In the genomic region with DNA sequence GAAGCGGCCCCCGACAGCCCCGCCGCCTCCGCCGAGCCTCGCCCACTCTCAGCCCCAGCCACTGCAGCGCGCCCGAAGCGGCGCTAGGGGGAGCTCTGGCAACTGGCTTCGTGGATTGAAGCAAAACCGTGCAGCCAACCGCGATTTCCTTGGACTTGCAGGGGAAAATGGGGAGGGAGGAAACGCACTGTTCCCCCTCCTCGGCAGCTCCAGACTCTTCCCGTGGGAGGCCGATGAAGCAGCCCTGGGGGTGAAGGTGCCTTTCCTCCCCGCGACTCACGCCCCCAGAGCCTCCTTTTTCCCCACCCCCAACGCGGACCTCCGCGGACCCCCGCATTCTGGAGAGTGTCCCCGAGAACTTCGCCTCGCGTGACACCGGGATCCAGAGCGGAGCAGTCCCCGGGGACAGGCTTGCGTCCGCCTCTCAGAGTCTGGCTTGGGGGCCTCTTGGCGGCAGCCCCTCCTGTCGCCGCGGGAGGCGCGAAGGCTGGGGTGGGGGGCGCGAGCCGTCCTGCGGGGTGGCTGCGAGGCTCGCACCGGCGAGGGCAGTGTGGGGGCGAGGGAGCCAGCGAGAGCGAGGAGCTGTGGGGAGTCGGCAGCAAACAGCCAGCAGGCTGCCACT, we compare ENCODE assay signal across 1 cellular context.
TF ChIP-seq lines count a peak whose summit lies in the region.

No MANE protein-coding gene starts in this region.

TF ChIP-seq in HepG2, 621 proteins besides CTCF, POLR2A, EP300 and RAD21 (continued from another document and continues in another):
- no peak for TF ChIP-seq TFE3 (CRISPR knock-in tag; IDR thresholded peaks at IDR 0.05)
- TF ChIP-seq ZNF512 (CRISPR knock-in tag; IDR thresholded peaks at IDR 0.05) = no peak
- TF ChIP-seq, protein P1, sequence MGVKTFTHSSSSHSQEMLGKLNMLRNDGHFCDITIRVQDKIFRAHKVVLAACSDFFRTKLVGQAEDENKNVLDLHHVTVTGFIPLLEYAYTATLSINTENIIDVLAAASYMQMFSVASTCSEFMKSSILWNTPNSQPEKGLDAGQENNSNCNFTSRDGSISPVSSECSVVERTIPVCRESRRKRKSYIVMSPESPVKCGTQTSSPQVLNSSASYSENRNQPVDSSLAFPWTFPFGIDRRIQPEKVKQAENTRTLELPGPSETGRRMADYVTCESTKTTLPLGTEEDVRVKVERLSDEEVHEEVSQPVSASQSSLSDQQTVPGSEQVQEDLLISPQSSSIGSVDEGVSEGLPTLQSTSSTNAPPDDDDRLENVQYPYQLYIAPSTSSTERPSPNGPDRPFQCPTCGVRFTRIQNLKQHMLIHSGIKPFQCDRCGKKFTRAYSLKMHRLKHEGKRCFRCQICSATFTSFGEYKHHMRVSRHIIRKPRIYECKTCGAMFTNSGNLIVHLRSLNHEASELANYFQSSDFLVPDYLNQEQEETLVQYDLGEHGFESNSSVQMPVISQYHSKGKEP (CRISPR knock-in tag; IDR thresholded peaks at IDR 0.05) = no peak
- TF ChIP-seq, protein P2, sequence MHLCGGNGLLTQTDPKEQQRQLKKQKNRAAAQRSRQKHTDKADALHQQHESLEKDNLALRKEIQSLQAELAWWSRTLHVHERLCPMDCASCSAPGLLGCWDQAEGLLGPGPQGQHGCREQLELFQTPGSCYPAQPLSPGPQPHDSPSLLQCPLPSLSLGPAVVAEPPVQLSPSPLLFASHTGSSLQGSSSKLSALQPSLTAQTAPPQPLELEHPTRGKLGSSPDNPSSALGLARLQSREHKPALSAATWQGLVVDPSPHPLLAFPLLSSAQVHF (CRISPR knock-in tag; IDR thresholded peaks at IDR 0.05) = no peak
- peak; percentile 67; the same call in 1 of the 2 replicates for TF ChIP-seq WIZ (CRISPR knock-in tag; IDR thresholded peaks at IDR 0.05)
- TF ChIP-seq FIP1L1 (IDR thresholded peaks at IDR 0.05; ENCODE audit: borderline replicate concordance, insufficient read depth, low read depth, low read length) = no peak
- TF ChIP-seq MLX (CRISPR knock-in tag; IDR thresholded peaks at IDR 0.05) = no peak
- TF ChIP-seq SRF (IDR thresholded peaks at IDR 0.05; ENCODE audit: low read depth, low read length) = no peak
- TF ChIP-seq ZNF160 (CRISPR knock-in tag; IDR thresholded peaks at IDR 0.05) = peak; percentile 31; the same call in 1 of the 2 replicates
- TF ChIP-seq TBL1XR1 (IDR thresholded peaks at IDR 0.05; ENCODE audit: borderline replicate concordance, low read length, partially characterized antibody) = no peak
- TF ChIP-seq ZBTB7B (CRISPR knock-in tag; IDR thresholded peaks at IDR 0.05) = no peak
- TF ChIP-seq ZNF124 (CRISPR knock-in tag; IDR thresholded peaks at IDR 0.05) = no peak
- no peak for TF ChIP-seq SP5 (CRISPR knock-in tag; IDR thresholded peaks at IDR 0.05; ENCODE audit: borderline replicate concordance, low read depth)
- no peak for TF ChIP-seq GATA4 (IDR thresholded peaks at IDR 0.05; ENCODE audit: borderline replicate concordance, low read depth)
- no peak for TF ChIP-seq ZNF609 (CRISPR knock-in tag; IDR thresholded peaks at IDR 0.05; ENCODE audit: borderline replicate concordance)
- no peak for TF ChIP-seq ZNF503 (CRISPR knock-in tag; IDR thresholded peaks at IDR 0.05)
- no peak for TF ChIP-seq U2AF2 (IDR thresholded peaks at IDR 0.05; ENCODE audit: low read depth, low read length)
- TF ChIP-seq ZNF790 (CRISPR knock-in tag; IDR thresholded peaks at IDR 0.05; ENCODE audit: borderline replicate concordance) = no peak
- TF ChIP-seq THAP9 (CRISPR knock-in tag; IDR thresholded peaks at IDR 0.05; ENCODE audit: borderline replicate concordance) = no peak
- peak; percentile 47; the same call in 1 of the 2 replicates for TF ChIP-seq ZNF691 (CRISPR knock-in tag; IDR thresholded peaks at IDR 0.05; ENCODE audit: borderline replicate concordance, low read depth)
- TF ChIP-seq E2F1 (CRISPR knock-in tag; IDR thresholded peaks at IDR 0.05) = peak; percentile 24; the same call in 1 of the 2 replicates
- no peak for TF ChIP-seq ZBTB49 (CRISPR knock-in tag; IDR thresholded peaks at IDR 0.05; ENCODE audit: borderline replicate concordance)
- TF ChIP-seq FOXK1 (CRISPR knock-in tag; IDR thresholded peaks at IDR 0.05; ENCODE audit: borderline replicate concordance, low read depth) = peak; percentile 33; the same call in 1 of the 2 replicates
